ENCODE assay signal across 1 cellular context in genomic region chr11:63871962-63872832, GRCh38.
TF ChIP-seq lines count a peak whose summit lies in the region.

No MANE protein-coding gene starts in this region.

TF ChIP-seq in liver, 16 proteins besides CTCF, POLR2A, EP300 and RAD21 (continued from another document):
- TF ChIP-seq REST (IDR thresholded peaks at IDR 0.05), result peak; percentile 81
- TF ChIP-seq SP1 (IDR thresholded peaks at IDR 0.05), result peak; percentile 94
- peak; percentile 90 for TF ChIP-seq YY1 (IDR thresholded peaks at IDR 0.05)
- TF ChIP-seq TAF1 (conservative IDR thresholded peaks at IDR 0.05), result peak; percentile 82
